In genomic region chr10:94066411-94066810, GRCh38 we compare ENCODE assay signal across 11 cellular contexts.
DNase-seq lines count a peak whose midpoint lies in the region.
"Had no signal": no experiment of that assay in that cellular context is flagged by ENCODE, and none has a peak within 500 bp of the region (broad histone marks: within the 10 kb centered on the region; RNA-seq: fewer than 3 reads in every experiment).

No MANE protein-coding gene starts in this region.

- no peaks in the 10 kb centered on the region for H3K4me1 Mint-ChIP-seq in activated CD4-positive, alpha-beta T cell treated with anti-CD3 and anti-CD28 coated beads, Interleukin-2, amount 10 ng/mL, durations not matched to agents 7 days and 5 days

- H3K36me3 Mint-ChIP-seq in activated CD4-positive, alpha-beta T cell treated with anti-CD3 and anti-CD28 coated beads, Interleukin-2, amount 10 ng/mL, durations not matched to agents 7 days and 5 days (ENCODE audit: low read depth): no peaks in the 10 kb centered on the region

- CTCF ChIA-PET in activated CD4-positive, alpha-beta T cell treated with anti-CD3 and anti-CD28 coated beads, Interleukin-2, amount 10 ng/mL, durations not matched to agents 7 days and 5 days (lab: Charles Lee): no interaction called here

- no peak overlapping the region for H3K27ac Mint-ChIP-seq in activated CD4-positive, alpha-beta T cell treated with anti-CD3 and anti-CD28 coated beads, Interleukin-2, amount 10 ng/mL, durations not matched to agents 7 days and 5 days

- no peaks in the 10 kb centered on the region for H3K27me3 Mint-ChIP-seq in activated CD4-positive, alpha-beta T cell treated with anti-CD3 and anti-CD28 coated beads, Interleukin-2, amount 10 ng/mL, durations not matched to agents 7 days and 5 days

- POLR2A ChIA-PET in activated CD4-positive, alpha-beta T cell treated with anti-CD3 and anti-CD28 coated beads, Interleukin-2, amount 10 ng/mL, durations not matched to agents 7 days and 5 days (lab: Charles Lee): no interaction called here

- H3K4me3 Mint-ChIP-seq in activated CD4-positive, alpha-beta T cell treated with anti-CD3 and anti-CD28 coated beads, Interleukin-2, amount 10 ng/mL, durations not matched to agents 7 days and 5 days: no peak overlapping the region

- H3K9me3 Mint-ChIP-seq in activated CD4-positive, alpha-beta T cell treated with anti-CD3 and anti-CD28 coated beads, Interleukin-2, amount 10 ng/mL, durations not matched to agents 7 days and 5 days: no peaks in the 10 kb centered on the region

- DNase-seq in DMS 273 (lab: John Stamatoyannopoulos, UW; ENCODE audit: unreplicated experiment): peak; percentile 9
- DNase-seq in DMS 273 treated with DMSO at 0.1 percent for 48 hours (lab: John Stamatoyannopoulos, UW): no peak
- DNase-seq in RPMI8226: peak; percentile 17
- DNase-seq in fibroblast of peridontal ligament (ENCODE audit: extremely low read depth): peak; percentile 59
- peak; percentile 33 for DNase-seq in renal cortical epithelial cell (ENCODE audit: low read depth)
- no peak for DNase-seq in NOMO-1 (lab: John Stamatoyannopoulos, UW; ENCODE audit: unreplicated experiment in 2 of 2)
- DNase-seq in activated CD4-positive, alpha-beta T cell treated with anti-CD3 and anti-CD28 coated beads, Interleukin-2, amount 10 ng/mL, durations not matched to agents 7 days and 5 days: no peak
- DNase-seq in 8988T: no peak
- DNase-seq: activated CD8-positive, alpha-beta memory T cell treated with anti-CD3 and anti-CD28 coated beads, Interleukin-2, amount 50 U/mL, for 48 hours; NCI-H2029; sigmoid colon had no signal

Comparison
In these comparisons a context has a peak if more than half of its experiments do, and no peak if none do; other contexts are left out.
1. DNase-seq: peak in DMS 273 (single experiment), RPMI8226 (single experiment), fibroblast of peridontal ligament (single experiment) and renal cortical epithelial cell (single experiment); none in DMS 273 treated with DMSO at 0.1 percent for 48 hours (single experiment), NOMO-1 (0 of 2), activated CD4-positive, alpha-beta T cell treated with anti-CD3 and anti-CD28 coated beads, Interleukin-2, amount 10 ng/mL, durations not matched to agents 7 days and 5 days (single experiment) and 8988T (single experiment).